In genomic region chr17:41688641-41689496, GRCh38 we compare ENCODE assay signal across 8 cellular contexts. TPM values are rescaled to one million over a fixed set of nuclear protein-coding genes. Genes with fewer than 3 reads are reported as not detected.
A peak's percentile ranks its signal among the peaks of the same experiment; 100 is the strongest.
DNase-seq lines count a peak whose midpoint lies in the region; ATAC-seq lines count a peak whose summit lies in the region.

Gene EIF1, plus strand, starts transcription at chr17:41688885. Its CDS starts 154 bp downstream, at chr17:41689039.

- peak within 1 kb of the TSS; percentile 98 to 100 for H3K27ac Mint-ChIP-seq in natural killer cell treated with Interleukin-12 subunit alpha and Interleukin-12 subunit beta and Interleukin-15 and Interleukin-18, amount 100 ng/mL, for 72 hours

- H3K36me3 ChIP-seq in H7 (replicated peaks; ENCODE audit: control insufficient read depth, insufficient read depth, low read length): peaks cover 28% of the 10 kb centered on the region

- H3K36me3 Mint-ChIP-seq in natural killer cell treated with Interleukin-12 subunit alpha and Interleukin-12 subunit beta and Interleukin-15 and Interleukin-18, amount 100 ng/mL, for 72 hours: peaks cover 32% of the 10 kb centered on the region

- DNase-seq in ELF-1 (ENCODE audit: low read depth, low spot score) (peak; percentile 100), H7 (peak; percentile 98), M059J (ENCODE audit: low read depth) (peak; percentile 99), SHP77 (lab: John Stamatoyannopoulos, UW) (peak; percentile 99), fibroblast of peridontal ligament (ENCODE audit: extremely low read depth) (peak; percentile 99)
- DNase-seq in activated effector memory CD4-positive, alpha-beta T cell treated with Interleukin-2 at 50 U/mL for 16 hours: peak; percentile 100
- peak; percentile 100 for DNase-seq in natural killer cell treated with Interleukin-12 subunit alpha and Interleukin-12 subunit beta and Interleukin-15 and Interleukin-18, amount 100 ng/mL, for 72 hours (ENCODE audit: low spot score)
- DNase-seq in stimulated activated naive CD8-positive, alpha-beta T cell treated with anti-CD3 and anti-CD28 coated beads, Interleukin-15, Interleukin-2, amounts not matched to agents 100 U/mL and 50 U/mL, for 24 hours: peak; percentile 100

- no peaks in the 10 kb centered on the region for H3K27me3 Mint-ChIP-seq in natural killer cell treated with Interleukin-12 subunit alpha and Interleukin-12 subunit beta and Interleukin-15 and Interleukin-18, amount 100 ng/mL, for 72 hours

- H3K4me3 ChIP-seq in H7 (ENCODE audit: insufficient read depth, low read depth, low read length): peak within 1 kb of the TSS; percentile 94

- H3K27me3 ChIP-seq in H7 (ENCODE audit: control insufficient read depth, insufficient read depth, low read length): no peaks in the 10 kb centered on the region

- H3K4me3 Mint-ChIP-seq in natural killer cell treated with Interleukin-12 subunit alpha and Interleukin-12 subunit beta and Interleukin-15 and Interleukin-18, amount 100 ng/mL, for 72 hours: peak within 1 kb of the TSS; percentile 99

- H3K4me1 Mint-ChIP-seq in natural killer cell treated with Interleukin-12 subunit alpha and Interleukin-12 subunit beta and Interleukin-15 and Interleukin-18, amount 100 ng/mL, for 72 hours (ENCODE audit: low read depth in 2 of 2): peaks cover 32 to 37% of the 10 kb centered on the region in 2 donors

- H3K9me3 Mint-ChIP-seq in natural killer cell treated with Interleukin-12 subunit alpha and Interleukin-12 subunit beta and Interleukin-15 and Interleukin-18, amount 100 ng/mL, for 72 hours: no peaks in the 10 kb centered on the region

- ATAC-seq in natural killer cell treated with Interleukin-12 subunit alpha and Interleukin-12 subunit beta and Interleukin-15 and Interleukin-18, amount 100 ng/mL, for 72 hours: peak; percentile 89 to 92
- peak; percentile 80 for ATAC-seq in stimulated activated naive CD8-positive, alpha-beta T cell treated with anti-CD3 and anti-CD28 coated beads, Interleukin-15, Interleukin-2, amounts not matched to agents 100 U/mL and 50 U/mL, for 24 hours

RNA-seq across cellular contexts. Expression of gene EIF1, which starts in this region (rescaled TPM):
- 62.6 and 74.3 TPM in 2 replicates for total RNA-seq in H7 (2014; rRNA removed; shearing (Covaris generic))
- 54.4 and 64.1 TPM in 2 replicates for total RNA-seq in M059J (2014; rRNA removed; shearing (Covaris generic))
- 1,000 to 10,000 TPM; 1,047 to 1,473 TPM for total RNA-seq in natural killer cell treated with Interleukin-12 subunit alpha and Interleukin-12 subunit beta and Interleukin-15 and Interleukin-18, amount 100 ng/mL, for 72 hours

Comparison
In these comparisons a context has a peak if more than half of its experiments do, and no peak if none do; other contexts are left out.
1. Peak in every context shown above with its lines: DNase-seq, ATAC-seq and H3K4me3 ChIP-seq.
2. RNA of gene EIF1 (total RNA-seq): 1,047 to 1,473 TPM in natural killer cell treated with Interleukin-12 subunit alpha and Interleukin-12 subunit beta and Interleukin-15 and Interleukin-18, amount 100 ng/mL, for 72 hours; 62.6 to 74.3 TPM in H7 and 54.4 to 64.1 TPM in M059J; every median in the first group is over 10 times any median in the second.